ENCODE assay signal across 7 cellular contexts in the genomic region with DNA sequence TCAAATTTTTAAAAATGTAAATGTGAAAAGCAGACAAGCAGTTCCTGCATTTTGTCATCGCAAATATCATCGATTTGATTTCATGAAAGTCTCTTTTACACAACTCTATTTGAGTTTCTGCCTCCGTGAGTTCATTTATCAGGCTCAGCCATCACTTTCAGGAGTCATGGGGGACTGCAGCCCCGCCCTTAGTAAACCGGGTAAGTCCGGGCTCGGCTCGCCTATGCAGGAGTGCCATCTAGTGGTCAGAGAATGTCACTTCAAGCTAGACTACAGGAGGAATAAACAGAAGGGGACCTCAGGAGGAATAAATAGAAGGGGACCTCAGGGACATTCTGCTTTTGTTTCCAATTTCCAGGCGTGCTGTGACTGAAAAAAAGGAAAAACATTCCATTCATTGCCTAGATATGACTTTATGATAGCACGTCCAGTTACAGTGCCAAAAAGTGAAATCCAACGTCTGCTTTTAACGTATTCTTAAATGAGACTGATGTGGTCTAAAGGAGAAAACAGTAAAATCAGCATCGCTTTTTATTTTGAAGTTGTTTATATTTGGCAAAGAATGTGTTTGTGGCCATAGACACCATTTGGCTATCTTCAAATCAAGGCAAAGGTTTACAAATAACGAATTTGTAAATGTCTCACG.
DNase-seq lines count a peak whose midpoint lies in the region; ATAC-seq and TF ChIP-seq lines count a peak whose summit lies in the region.

No MANE protein-coding gene starts in this region.

- TF ChIP-seq CTCF in GM13976 (IDR thresholded peaks at IDR 0.05; ENCODE audit: borderline replicate concordance, control extremely low read depth, extremely low read depth, insufficient read depth, missing control alignments) (peak; percentile 91), ascending aorta (IDR thresholded peaks at IDR 0.05) (peak; percentile 74 to 96 (median 94))

- H3K36me3 Mint-ChIP-seq in T-helper 2 cell treated with Interferon-gamma antibody and Interleukin-4, amounts not matched to agents 5 μg/mL and 100 μg/mL, for 36 hours (ENCODE audit: low read depth), result no peaks in the 10 kb centered on the region

- peak; percentile 58 for DNase-seq in GM13976 (ENCODE audit: low spot score)
- peak; percentile 8 for DNase-seq in NCI-H1436 treated with DMSO at 0.1 percent for 48 hours (lab: John Stamatoyannopoulos, UW)
- DNase-seq in T-helper 2 cell treated with Interferon-gamma antibody and Interleukin-4, amounts not matched to agents 5 μg/mL and 100 μg/mL, for 36 hours (ENCODE audit: low spot score), result peak; percentile 60
- peak; percentile 26 to 87 for DNase-seq in ascending aorta (ENCODE audit: low spot score in 2 of 2)
- peak; percentile 81 to 83 for DNase-seq in hippocampal formation (lab: John Stamatoyannopoulos, UW)
- peak; percentile 78 for DNase-seq in sciatic nerve (ENCODE audit: low spot score)

- H3K27ac ChIP-seq in ascending aorta, result peak overlapping the region; percentile 33 to 56

- no peak overlapping the region for H3K27ac Mint-ChIP-seq in T-helper 2 cell treated with Interferon-gamma antibody and Interleukin-4, amounts not matched to agents 5 μg/mL and 100 μg/mL, for 36 hours

- H3K9me3 ChIP-seq in ascending aorta, result no peaks in the 10 kb centered on the region

- H3K4me1 Mint-ChIP-seq in T-helper 2 cell treated with Interferon-gamma antibody and Interleukin-4, amounts not matched to agents 5 μg/mL and 100 μg/mL, for 36 hours (ENCODE audit: low read depth), result peaks cover 6% of the 10 kb centered on the region

- intact Hi-C loops in ascending aorta (cut with DNase I), result loop anchor here (5.0 to 10.0 kb wide), 3 partner anchors 191 to 332 kb away; partner anchors contain the start of gene HACE1
- intact Hi-C loops in sciatic nerve (cut with DNase I), result no loop called here

- H3K4me3 ChIP-seq in ascending aorta, result peak overlapping the region; percentile 43 to 56

- H3K4me1 ChIP-seq in ascending aorta, result peaks cover 0 to 12% of the 10 kb centered on the region in 2 donors

- H3K27me3 Mint-ChIP-seq in T-helper 2 cell treated with Interferon-gamma antibody and Interleukin-4, amounts not matched to agents 5 μg/mL and 100 μg/mL, for 36 hours (ENCODE audit: low read depth), result no peaks in the 10 kb centered on the region

- no peaks in the 10 kb centered on the region for H3K9me3 Mint-ChIP-seq in T-helper 2 cell treated with Interferon-gamma antibody and Interleukin-4, amounts not matched to agents 5 μg/mL and 100 μg/mL, for 36 hours

- H3K4me3 Mint-ChIP-seq in T-helper 2 cell treated with Interferon-gamma antibody and Interleukin-4, amounts not matched to agents 5 μg/mL and 100 μg/mL, for 36 hours, result peak overlapping the region; percentile 64

- in situ Hi-C loops in GM13976 (cut with MboI; ENCODE audit: low sequenced_read_pairs, unreplicated experiment), result no loop called here

- peak; percentile 100 for ATAC-seq in HG02759 (IDR thresholded peaks at IDR 0.05; ENCODE audit: unreplicated experiment)
- ATAC-seq in sciatic nerve, result peak; percentile 90

- H3K36me3 ChIP-seq in ascending aorta, result no peaks in the 10 kb centered on the region

- H3K27me3 ChIP-seq in ascending aorta, result no peaks in the 10 kb centered on the region

Comparison
In these comparisons a context has a peak if more than half of its experiments do, and no peak if none do; other contexts are left out.
1. Peak in every context shown above with its lines: DNase-seq, ATAC-seq, H3K4me3 ChIP-seq and H3K27ac ChIP-seq.
2. DNase-seq: peak in every context shown above with its lines; median percentile 82 in hippocampal formation; 78 in sciatic nerve; 60 in T-helper 2 cell treated with Interferon-gamma antibody and Interleukin-4, amounts not matched to agents 5 μg/mL and 100 μg/mL, for 36 hours; 58 in GM13976; 56 in ascending aorta; 8 in NCI-H1436 treated with DMSO at 0.1 percent for 48 hours.